8 cellular contexts compared by ENCODE assay signal in the genomic region with DNA sequence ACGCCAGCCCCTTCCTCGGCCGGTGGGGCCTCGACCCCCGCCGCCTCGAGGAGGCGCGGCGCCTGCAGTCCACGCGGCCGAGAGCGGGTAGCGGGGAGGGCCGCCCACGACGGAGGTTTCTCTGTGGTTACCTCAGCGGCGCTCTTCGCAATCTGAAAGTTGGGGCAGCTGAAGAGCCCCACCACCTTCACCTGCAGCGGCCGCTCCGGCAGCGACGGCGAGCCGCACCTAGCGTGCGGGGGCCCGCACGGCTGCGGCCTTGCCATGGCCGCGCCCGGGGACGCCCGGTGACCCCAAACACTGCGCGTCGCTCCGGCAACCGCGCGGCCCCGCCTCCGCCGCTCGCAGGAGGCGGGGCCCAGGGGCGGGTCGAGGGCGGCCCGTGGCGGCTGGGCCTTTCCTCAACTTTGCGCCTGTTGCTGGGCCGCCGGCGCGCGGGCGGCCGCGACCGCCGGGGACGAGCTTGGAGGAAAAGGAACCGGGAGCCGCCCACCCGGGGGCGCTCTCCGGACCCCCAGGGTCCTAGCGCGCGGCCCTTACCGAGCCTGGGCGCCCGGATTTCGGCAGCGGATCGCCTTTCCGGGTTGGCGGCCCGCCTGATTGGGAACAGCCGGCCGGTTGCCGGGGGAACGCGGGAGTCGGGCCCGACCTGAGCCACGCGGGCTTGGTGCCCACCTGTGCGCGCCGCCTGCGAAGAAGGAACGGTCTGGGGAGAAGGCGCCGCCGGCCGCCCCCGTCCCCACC. TPM values are rescaled to one million over a fixed set of nuclear protein-coding genes. Genes with fewer than 3 reads are reported as not detected.
DNase-seq lines count a peak whose midpoint lies in the region; ATAC-seq and TF ChIP-seq lines count a peak whose summit lies in the region.

PPIL6 (minus strand) TSS at position 304 of the 744 bp plus-strand sequence; CDS start at position 266, 38 bp downstream.
A gene with protein sequence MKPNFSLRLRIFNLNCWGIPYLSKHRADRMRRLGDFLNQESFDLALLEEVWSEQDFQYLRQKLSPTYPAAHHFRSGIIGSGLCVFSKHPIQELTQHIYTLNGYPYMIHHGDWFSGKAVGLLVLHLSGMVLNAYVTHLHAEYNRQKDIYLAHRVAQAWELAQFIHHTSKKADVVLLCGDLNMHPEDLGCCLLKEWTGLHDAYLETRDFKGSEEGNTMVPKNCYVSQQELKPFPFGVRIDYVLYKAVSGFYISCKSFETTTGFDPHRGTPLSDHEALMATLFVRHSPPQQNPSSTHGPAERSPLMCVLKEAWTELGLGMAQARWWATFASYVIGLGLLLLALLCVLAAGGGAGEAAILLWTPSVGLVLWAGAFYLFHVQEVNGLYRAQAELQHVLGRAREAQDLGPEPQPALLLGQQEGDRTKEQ (plus strand): TSS at position 400 of the 744 bp plus-strand sequence. CDS start 398 bp downstream, outside the sequence.

- ATAC-seq in GM19023 (IDR thresholded peaks at IDR 0.05; ENCODE audit: unreplicated experiment) (peak; percentile 90), HG03175 (IDR thresholded peaks at IDR 0.05; ENCODE audit: unreplicated experiment) (peak; percentile 89)

- DNase-seq in BE2C (peak; percentile 94), NCI-H460 (ENCODE audit: extremely low read depth, low read depth) (peak; percentile 65), dermis blood vessel endothelial cell (peak; percentile 92), lower leg skin (ENCODE audit: low spot score in 2 of 2) (peak; percentile 83 to 96)
- peak; percentile 73 for DNase-seq in activated CD4-positive, alpha-beta T cell treated with anti-CD3 and anti-CD28 coated beads, Interleukin-2, amount 50 U/mL, for 1 hour
- DNase-seq in stimulated activated CD4-positive, alpha-beta T cell treated with anti-CD3 and anti-CD28 coated beads, Interleukin-4, amount 100 ng/mL, for 4 hours = peak; percentile 74 to 77

- H3K36me3 ChIP-seq in BE2C = peaks cover 25% of the 10 kb centered on the region

- peak; percentile 42 for TF ChIP-seq CTCF in BE2C (IDR thresholded peaks at IDR 0.05; ENCODE audit: low read depth, low read length)
- no peak for TF ChIP-seq CTCF in lower leg skin (IDR thresholded peaks at IDR 0.05)

- H3K4me3 ChIP-seq in BE2C (ENCODE audit: low read depth, low read length) (peak within 1 kb of the TSS; percentile 92), lower leg skin (ENCODE audit: low read depth, poor library complexity, severe bottlenecking) (peak within 1 kb of the TSS; percentile 74)

- 0 to 1% methylated on average over 13 to 29 of the region's 103 CpGs for WGBS in lower leg skin, 2 donors

- H3K27me3 ChIP-seq in BE2C = no peaks in the 10 kb centered on the region; the same call in 1 of the 2 replicates

- H3K9me3 ChIP-seq in BE2C = no peaks in the 10 kb centered on the region

- no peaks in the 10 kb centered on the region; the same call in 1 of the 2 replicates for H3K4me1 ChIP-seq in BE2C

- TF ChIP-seq POLR2A in lower leg skin (IDR thresholded peaks at IDR 0.05) = no peak

- intact Hi-C loops in lower leg skin (cut with DNase I; ENCODE audit: low total_unique reads) = no loop called here

RNA-seq across cellular contexts. Expression of gene PPIL6, which starts in this region (rescaled TPM):
- 0.48 TPM for polyA plus RNA-seq in BE2C (2012; ENCODE audit: insufficient read depth, insufficient read length, low read depth)
- 1.8 and 2.4 TPM in 2 replicates for total RNA-seq in NCI-H460 (2014; rRNA removed; shearing (Covaris generic))
- polyA plus RNA-seq in NCI-H460 (2014; cell fraction: nucleus; rRNA removed) = 0.38 and 1.6 TPM in 2 replicates
- total RNA-seq in dermis blood vessel endothelial cell = 0.34 and 0.65 TPM in 2 replicates
- 1 to 10 TPM; 1.5 to 9.1 (median 2.3) TPM for total RNA-seq in lower leg skin

RNA-seq across cellular contexts. Expression of the second gene that starts in this region (rescaled TPM):
- polyA plus RNA-seq in BE2C (2012; ENCODE audit: insufficient read depth, insufficient read length, low read depth) = 18.5 TPM
- 10.7 and 11.2 TPM in 2 replicates for total RNA-seq in NCI-H460 (2014; rRNA removed; shearing (Covaris generic))
- 9.9 and 10.5 TPM in 2 replicates for polyA plus RNA-seq in NCI-H460 (2014; cell fraction: nucleus; rRNA removed)
- total RNA-seq in dermis blood vessel endothelial cell (9.9 and 12.6 TPM in 2 replicates), lower leg skin (10 to 100 TPM; 17.4 to 24.9 (median 20.8) TPM)

Comparison
In these comparisons a context has a peak if more than half of its experiments do, and no peak if none do; other contexts are left out.
1. Peak in every context shown above with its lines: DNase-seq, ATAC-seq and H3K4me3 ChIP-seq.